ENCODE assay signal across 16 cellular contexts in genomic region chr5:149757186-149757950, GRCh38. TPM values are rescaled to one million over a fixed set of nuclear protein-coding genes. Genes with fewer than 3 reads are reported as not detected.
A peak's percentile ranks its signal among the peaks of the same experiment; 100 is the strongest.
DNase-seq lines count a peak whose midpoint lies in the region; ATAC-seq, FAIRE-seq and TF ChIP-seq lines count a peak whose summit lies in the region.
"Had no signal": no experiment of that assay in that cellular context is flagged by ENCODE, and none has a peak within 500 bp of the region (broad histone marks: within the 10 kb centered on the region; RNA-seq: fewer than 3 reads in every experiment).

No MANE protein-coding gene starts in this region.

- H3K4me1 ChIP-seq in kidney (ENCODE audit: control insufficient read depth in 1 of 2, insufficient read depth in 1 of 2, low read depth in 1 of 2, low read length in 2 of 2) (peaks cover 7 to 22% of the 10 kb centered on the region in 2 donors), spleen (no peaks in the 10 kb centered on the region)

- H3K9ac ChIP-seq in kidney (ENCODE audit: low read length in 2 of 2): no peak overlapping the region
- H3K9ac ChIP-seq: BLaER1 treated with 17β-estradiol and CSF1 and Interleukin-3, amounts not matched to agents 10 nM and 100 nM had no signal

- H3K9me3 ChIP-seq in kidney (ENCODE audit: control insufficient read depth in 1 of 2, low read length in 2 of 2) (no peaks in the 10 kb centered on the region), spleen (no peaks in the 10 kb centered on the region)
- H3K9me3 ChIP-seq: BLaER1 treated with 17β-estradiol and CSF1 and Interleukin-3, amounts not matched to agents 10 nM and 100 nM had no signal

- peaks cover 0 to 2% (median 0%) of the 10 kb centered on the region in 3 donors for H3K27me3 Mint-ChIP-seq in CD14-positive monocyte (ENCODE audit: low read depth in 3 of 3)
- H3K27me3 Mint-ChIP-seq: activated CD4-positive, alpha-beta memory T cell treated with anti-CD3 and anti-CD28 coated beads, Interleukin-2, amount 10 ng/mL, durations not matched to agents 7 days and 5 days; activated naive CD8-positive, alpha-beta T cell treated with anti-CD3 and anti-CD28 coated beads, Interleukin-2, amount 10 ng/mL, durations not matched to agents 7 days and 5 days; stimulated activated naive CD8-positive, alpha-beta T cell treated with anti-CD3 and anti-CD28 coated beads, Interleukin-15, amount 100 ng/mL, for 72 hours had no signal

- H3K36me3 ChIP-seq in kidney (ENCODE audit: control insufficient read depth in 1 of 2, insufficient read depth in 2 of 2, low read length in 2 of 2) (no peaks in the 10 kb centered on the region), spleen (no peaks in the 10 kb centered on the region)
- H3K36me3 ChIP-seq: brain microvascular endothelial cell had no signal

- 89 to 93% (median 91%) methylated on average over 15 of the region's 15 CpGs for WGBS in spleen, 5 donors

- peak overlapping the region in 1 of 2 donors; percentile 13 for H3K4me3 Mint-ChIP-seq in CD14-positive monocyte
- H3K4me3 Mint-ChIP-seq: activated CD4-positive, alpha-beta memory T cell treated with anti-CD3 and anti-CD28 coated beads, Interleukin-2, amount 10 ng/mL, durations not matched to agents 7 days and 5 days; activated naive CD8-positive, alpha-beta T cell treated with anti-CD3 and anti-CD28 coated beads, Interleukin-2, amount 10 ng/mL, durations not matched to agents 7 days and 5 days; activated T-cell treated with anti-CD3 and anti-CD28 coated beads, Interleukin-2, amount 50 U/mL, for 72 hours; stimulated activated naive CD8-positive, alpha-beta T cell treated with anti-CD3 and anti-CD28 coated beads, Interleukin-15, amount 100 ng/mL, for 72 hours had no signal

- no peaks in the 10 kb centered on the region for H3K9me3 Mint-ChIP-seq in CD14-positive monocyte
- H3K9me3 Mint-ChIP-seq: activated CD4-positive, alpha-beta memory T cell treated with anti-CD3 and anti-CD28 coated beads, Interleukin-2, amount 10 ng/mL, durations not matched to agents 7 days and 5 days; activated naive CD8-positive, alpha-beta T cell treated with anti-CD3 and anti-CD28 coated beads, Interleukin-2, amount 10 ng/mL, durations not matched to agents 7 days and 5 days; activated T-cell treated with anti-CD3 and anti-CD28 coated beads, Interleukin-2, amount 50 U/mL, for 72 hours; stimulated activated naive CD8-positive, alpha-beta T cell treated with anti-CD3 and anti-CD28 coated beads, Interleukin-15, amount 100 ng/mL, for 72 hours had no signal

- H3K27ac ChIP-seq in kidney (ENCODE audit: low read depth in 2 of 2, low read length in 2 of 2): no peak overlapping the region
- H3K27ac ChIP-seq in spleen: no peak overlapping the region
- H3K27ac ChIP-seq: BLaER1 treated with 17β-estradiol and CSF1 and Interleukin-3, amounts not matched to agents 10 nM and 100 nM; brain microvascular endothelial cell had no signal

- peak; percentile 17 for DNase-seq in NCI-H2107 treated with DMSO at 0.1 percent for 48 hours (lab: John Stamatoyannopoulos, UW; ENCODE audit: unreplicated experiment)
- DNase-seq in NCI-H2107 (lab: John Stamatoyannopoulos, UW): no peak
- peak; percentile 77 for DNase-seq in NCI-H774 (lab: John Stamatoyannopoulos, UW)
- DNase-seq in kidney: peak; percentile 32
- peak; percentile 48 for DNase-seq in spleen
- no peak for DNase-seq in CD14-positive monocyte (ENCODE audit: low spot score)
- no peak for DNase-seq in NCI-H446 treated with DMSO at 0.1 percent for 48 hours (lab: John Stamatoyannopoulos, UW)
- DNase-seq: activated CD4-positive, alpha-beta memory T cell treated with anti-CD3 and anti-CD28 coated beads, Interleukin-2, amount 10 ng/mL, durations not matched to agents 7 days and 5 days; activated naive CD8-positive, alpha-beta T cell treated with anti-CD3 and anti-CD28 coated beads, Interleukin-2, amount 10 ng/mL, durations not matched to agents 7 days and 5 days; activated T-cell treated with anti-CD3 and anti-CD28 coated beads, Interleukin-2, amount 50 U/mL, for 72 hours; brain microvascular endothelial cell; mammary epithelial cell; NK-92 treated with Interleukin-12 subunit alpha and Interleukin-12 subunit beta, amount 100 ng/mL, for 24 hours; stimulated activated naive CD8-positive, alpha-beta T cell treated with anti-CD3 and anti-CD28 coated beads, Interleukin-15, amount 100 ng/mL, for 72 hours had no signal

- no peak for FAIRE-seq in kidney (lab: Jason Lieb, UNC)

- no peak for ATAC-seq in GM19328 (IDR thresholded peaks at IDR 0.05; ENCODE audit: unreplicated experiment)
- ATAC-seq: activated T-cell treated with anti-CD3 and anti-CD28 coated beads, Interleukin-2, amount 50 U/mL, for 72 hours; stimulated activated naive CD8-positive, alpha-beta T cell treated with anti-CD3 and anti-CD28 coated beads, Interleukin-15, amount 100 ng/mL, for 72 hours had no signal

- no peak overlapping the region for H3K4me3 ChIP-seq in kidney (ENCODE audit: low read length in 2 of 2)
- H3K4me3 ChIP-seq in spleen: no peak overlapping the region
- H3K4me3 ChIP-seq: BLaER1 treated with 17β-estradiol and CSF1 and Interleukin-3, amounts not matched to agents 10 nM and 100 nM had no signal

- peaks cover 3 to 11% of the 10 kb centered on the region in 2 donors for H3K36me3 Mint-ChIP-seq in CD14-positive monocyte

- H3K27me3 ChIP-seq in spleen (replicated peaks in 1 of 7): no peaks in the 10 kb centered on the region
- H3K27me3 ChIP-seq: BLaER1 treated with 17β-estradiol and CSF1 and Interleukin-3, amounts not matched to agents 10 nM and 100 nM; brain microvascular endothelial cell had no signal

- no peak for TF ChIP-seq POLR2A in spleen (IDR thresholded peaks at IDR 0.05)

- intact Hi-C loops in kidney (cut with DNase I): no loop called here
- intact Hi-C loops in spleen (cut with DNase I; ENCODE audit: low total_unique reads): no loop called here
- intact Hi-C loops in CD14-positive monocyte (cut with micrococcal nuclease): no loop called here

- no peak overlapping the region for H3K27ac Mint-ChIP-seq in CD14-positive monocyte
- H3K27ac Mint-ChIP-seq: activated CD4-positive, alpha-beta memory T cell treated with anti-CD3 and anti-CD28 coated beads, Interleukin-2, amount 10 ng/mL, durations not matched to agents 7 days and 5 days; activated naive CD8-positive, alpha-beta T cell treated with anti-CD3 and anti-CD28 coated beads, Interleukin-2, amount 10 ng/mL, durations not matched to agents 7 days and 5 days; activated T-cell treated with anti-CD3 and anti-CD28 coated beads, Interleukin-2, amount 50 U/mL, for 72 hours; stimulated activated naive CD8-positive, alpha-beta T cell treated with anti-CD3 and anti-CD28 coated beads, Interleukin-15, amount 100 ng/mL, for 72 hours had no signal

- peaks cover 18% of the 10 kb centered on the region for H3K4me1 Mint-ChIP-seq in CD14-positive monocyte
- H3K4me1 Mint-ChIP-seq: activated CD4-positive, alpha-beta memory T cell treated with anti-CD3 and anti-CD28 coated beads, Interleukin-2, amount 10 ng/mL, durations not matched to agents 7 days and 5 days had no signal

- TF ChIP-seq CTCF in kidney (IDR thresholded peaks at IDR 0.05; ENCODE audit: borderline replicate concordance, extremely low read depth, insufficient read depth): no peak
- TF ChIP-seq CTCF in spleen (IDR thresholded peaks at IDR 0.05 in 8 of 11, conservative IDR thresholded peaks at IDR 0.05 in 3 of 11): no peak
- no peak for TF ChIP-seq CTCF in CD14-positive monocyte (IDR thresholded peaks at IDR 0.05)

RNA-seq across cellular contexts. Expression of gene PPARGC1B, which starts 27.3 kb away (rescaled TPM):
- 3.3 TPM for total RNA-seq in kidney
- 0.77 TPM for polyA plus RNA-seq in kidney (ENCODE audit: insufficient read depth, low read depth, low replicate concordance)
- total RNA-seq in spleen: 1 to 10 TPM; 4.4 to 9.1 (median 7.1) TPM
- 1 to 10 TPM in 1 of 3 donors, under 1 TPM in 2; 0.61 to 1.7 (median 0.76) TPM for polyA plus RNA-seq in spleen
- 1 to 10 TPM in 1 of 2 donors, under 1 TPM in 1; 0.67 to 2.0 TPM for polyA plus RNA-seq in CD14-positive monocyte

Comparison
In these comparisons a context has a peak if more than half of its experiments do, and no peak if none do; other contexts are left out.
1. DNase-seq: peak in NCI-H2107 treated with DMSO at 0.1 percent for 48 hours (single experiment), NCI-H774 (single experiment), kidney (single experiment) and spleen (single experiment); none in NCI-H2107 (single experiment), CD14-positive monocyte (single experiment) and NCI-H446 treated with DMSO at 0.1 percent for 48 hours (single experiment).